In genomic region chr10:58439632-58440364, GRCh38 we compare ENCODE assay signal across 1 cellular context.
TF ChIP-seq lines count a peak whose summit lies in the region.

No MANE protein-coding gene starts in this region.

TF ChIP-seq in IMR-90, 13 proteins besides CTCF, POLR2A, EP300 and RAD21:
- TF ChIP-seq FOS (IDR thresholded peaks at IDR 0.05; ENCODE audit: low read depth, low read length): no peak
- TF ChIP-seq CEBPB (IDR thresholded peaks at IDR 0.05; ENCODE audit: low read depth, low read length): no peak
- TF ChIP-seq MAFK (IDR thresholded peaks at IDR 0.05; ENCODE audit: low read depth, low read length): no peak
- no peak for TF ChIP-seq SMC3 (IDR thresholded peaks at IDR 0.05; ENCODE audit: low read depth, low read length)
